Comparison of ENCODE assay signal across 8 cellular contexts in the genomic region with DNA sequence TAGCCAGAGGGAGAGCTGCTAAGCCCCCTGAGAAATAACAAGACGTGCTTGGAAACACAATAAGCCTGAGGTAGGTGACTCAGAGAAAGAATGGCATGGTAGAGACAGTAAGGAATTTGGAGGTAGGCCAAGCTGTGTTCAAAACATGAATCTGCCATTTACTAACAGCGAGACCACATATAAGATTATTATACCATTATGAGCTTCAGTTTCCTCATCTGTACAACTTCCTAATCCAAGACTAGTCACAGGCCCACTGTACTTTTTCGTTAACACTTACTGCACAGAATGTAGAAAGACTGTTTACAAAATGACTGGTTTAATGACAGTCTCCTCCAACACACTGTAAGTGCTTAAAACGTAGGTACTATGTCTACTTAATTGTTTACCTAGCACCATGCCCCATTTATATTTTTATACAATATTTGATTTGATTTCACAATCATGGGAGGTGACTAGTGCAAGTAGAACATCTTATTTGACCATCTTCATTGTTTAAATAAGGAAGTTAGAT. TPM values are rescaled to one million over a fixed set of nuclear protein-coding genes. Genes with fewer than 3 reads are reported as not detected.
A peak's percentile ranks its signal among the peaks of the same experiment; 100 is the strongest.
DNase-seq lines count a peak whose midpoint lies in the region; ATAC-seq and TF ChIP-seq lines count a peak whose summit lies in the region.

No MANE protein-coding gene starts in this region.

- intact Hi-C loops in heart right ventricle (cut with DNase I): loop anchor here in 3 of 10 donors (2.0 to 10.0 kb wide), 2 partner anchors 25 to 89 kb away; a partner anchor contains a TSS
- intact Hi-C loops in right cardiac atrium (cut with DNase I): no loop called here
- intact Hi-C loops in lower leg skin (cut with DNase I; ENCODE audit: low total_unique reads): no loop called here

- WGBS in heart right ventricle, 2 donors: 57 to 62% methylated on average over 4 of the region's 4 CpGs
- WGBS in right cardiac atrium: 59% methylated on average over 4 of the region's 4 CpGs
- 61 to 62% methylated on average over 4 of the region's 4 CpGs for WGBS in lower leg skin, 2 donors

- in situ Hi-C loops in brain microvascular endothelial cell (cut with HindIII; ENCODE audit: low pct_ligation_motif_present, low sequenced_read_pairs): no loop called here

- H3K36me3 ChIP-seq in heart right ventricle (peaks cover 0 to 54% (median 5%) of the 10 kb centered on the region in 9 donors), brain microvascular endothelial cell (replicated peaks) (no peaks in the 10 kb centered on the region)

- H3K9me3 ChIP-seq in heart right ventricle: no peaks in the 10 kb centered on the region
- no peaks in the 10 kb centered on the region for H3K9me3 ChIP-seq in right cardiac atrium (ENCODE audit: control insufficient read depth, low read length)

- H3K4me1 ChIP-seq in heart right ventricle (peaks cover 2 to 90% (median 64%) of the 10 kb centered on the region in 9 donors), right cardiac atrium (ENCODE audit: control insufficient read depth, insufficient read depth, low read length) (peaks cover 5% of the 10 kb centered on the region)

- peak in 4 of 8 donors; percentile 10 to 27 (median 16) for ATAC-seq in heart right ventricle
- ATAC-seq in right cardiac atrium: no peak
- ATAC-seq in activated naive CD4-positive, alpha-beta T cell treated with anti-CD3 and anti-CD28 coated beads, Interleukin-2, amount 50 U/mL, for 72 hours: no peak

- no peak for TF ChIP-seq POLR2A in lower leg skin (IDR thresholded peaks at IDR 0.05)

- H3K27ac Mint-ChIP-seq in activated naive CD4-positive, alpha-beta T cell treated with anti-CD3 and anti-CD28 coated beads, Interleukin-2, amount 50 U/mL, for 72 hours: no peak overlapping the region

- peaks cover 0 to 4% of the 10 kb centered on the region in 2 donors for H3K36me3 Mint-ChIP-seq in activated naive CD4-positive, alpha-beta T cell treated with anti-CD3 and anti-CD28 coated beads, Interleukin-2, amount 50 U/mL, for 72 hours

- TF ChIP-seq CTCF in heart right ventricle (IDR thresholded peaks at IDR 0.05) (no peak), brain microvascular endothelial cell (IDR thresholded peaks at IDR 0.05; ENCODE audit: low read depth, low read length, missing control alignments) (no peak), lower leg skin (IDR thresholded peaks at IDR 0.05) (no peak)

- peak overlapping the region; percentile 8 to 77 (median 56) for H3K27ac ChIP-seq in heart right ventricle
- H3K27ac ChIP-seq in right cardiac atrium (ENCODE audit: low read length): no peak overlapping the region
- H3K27ac ChIP-seq in brain microvascular endothelial cell: peak overlapping the region; percentile 94

- H3K4me3 ChIP-seq in heart right ventricle (no peak overlapping the region), right cardiac atrium (ENCODE audit: low read length) (no peak overlapping the region), brain microvascular endothelial cell (ENCODE audit: low read depth, low read length) (no peak overlapping the region), lower leg skin (ENCODE audit: low read depth, poor library complexity, severe bottlenecking) (no peak overlapping the region)

- H3K9me3 Mint-ChIP-seq in activated naive CD4-positive, alpha-beta T cell treated with anti-CD3 and anti-CD28 coated beads, Interleukin-2, amount 50 U/mL, for 72 hours: no peaks in the 10 kb centered on the region

- H3K27me3 ChIP-seq in heart right ventricle: no peaks in the 10 kb centered on the region
- H3K27me3 ChIP-seq in right cardiac atrium (ENCODE audit: control insufficient read depth, insufficient read depth): no peaks in the 10 kb centered on the region
- no peaks in the 10 kb centered on the region for H3K27me3 ChIP-seq in brain microvascular endothelial cell (replicated peaks)

- DNase-seq in heart right ventricle: no peak
- DNase-seq in right cardiac atrium: no peak
- DNase-seq in brain microvascular endothelial cell: peak; percentile 86
- DNase-seq in lung microvascular endothelial cell (ENCODE audit: low read depth in 2 of 2): peak; percentile 55 to 88
- DNase-seq in lower leg skin (ENCODE audit: low spot score in 2 of 2): no peak
- DNase-seq in islet precursor cell: no peak
- DNase-seq in activated naive CD4-positive, alpha-beta T cell treated with anti-CD3 and anti-CD28 coated beads, Interleukin-2, amount 50 U/mL, for 72 hours (ENCODE audit: low spot score in 2 of 2): no peak
- DNase-seq in activated gamma-delta T cell (lab: John Stamatoyannopoulos, UW): no peak

RNA-seq across cellular contexts. Expression of a gene that starts 25.7 kb away (rescaled TPM):
- 10 to 100 TPM; 18.9 to 36.4 (median 30.3) TPM for total RNA-seq in heart right ventricle
- polyA plus RNA-seq in heart right ventricle: 10 to 100 TPM in 1 of 2 donors, 1 to 10 TPM in 1; 8.7 to 98.1 TPM
- 10 to 100 TPM; 29.3 to 51.7 (median 33.1) TPM for total RNA-seq in right cardiac atrium
- polyA plus RNA-seq in right cardiac atrium: 38.1 TPM
- total RNA-seq in lung microvascular endothelial cell: 27.2 and 35.5 TPM in 2 replicates
- total RNA-seq in lower leg skin: 10 to 100 TPM; 42.6 to 57.7 (median 50.3) TPM
- total RNA-seq in activated naive CD4-positive, alpha-beta T cell treated with anti-CD3 and anti-CD28 coated beads, Interleukin-2, amount 50 U/mL, for 72 hours: 10 to 100 TPM; 26.3 to 36.5 TPM

Comparison
In these comparisons a context has a peak if more than half of its experiments do, and no peak if none do; other contexts are left out.
1. DNase-seq: peak in brain microvascular endothelial cell (single experiment) and lung microvascular endothelial cell (2 of 2); none in heart right ventricle (0 of 2), right cardiac atrium (0 of 3), lower leg skin (0 of 2), islet precursor cell (single experiment), activated naive CD4-positive, alpha-beta T cell treated with anti-CD3 and anti-CD28 coated beads, Interleukin-2, amount 50 U/mL, for 72 hours (0 of 2) and activated gamma-delta T cell (single experiment).